Comparison of ENCODE assay signal across 9 cellular contexts in genomic region chr17:39151680-39152058, GRCh38. TPM values are rescaled to one million over a fixed set of nuclear protein-coding genes. Genes with fewer than 3 reads are reported as not detected.
DNase-seq lines count a peak whose midpoint lies in the region; ATAC-seq, FAIRE-seq and TF ChIP-seq lines count a peak whose summit lies in the region.
"Had no signal": no experiment of that assay in that cellular context is flagged by ENCODE, and none has a peak within 500 bp of the region (broad histone marks: within the 10 kb centered on the region; RNA-seq: fewer than 3 reads in every experiment).

No MANE protein-coding gene starts in this region.

- no peak overlapping the region for H3K18ac ChIP-seq in IMR-90 (ENCODE audit: low read depth, low read length)

- no peak for TF ChIP-seq CTCF in AG04449 (IDR thresholded peaks at IDR 0.05; ENCODE audit: insufficient read depth, low read length, missing control alignments)
- no peak for TF ChIP-seq CTCF in IMR-90 (conservative IDR thresholded peaks at IDR 0.05; ENCODE audit: low read depth, low read length)
- TF ChIP-seq CTCF in nephron (IDR thresholded peaks at IDR 0.05; ENCODE audit: unreplicated experiment in 3 of 3), result no peak

- peaks cover 34% of the 10 kb centered on the region for H3K4me1 Mint-ChIP-seq in dendritic cell treated with granulocyte-macrophage colony-stimulating factor and Interleukin-4, amounts not matched to agents 40 ng/mL and 50 ng/mL, for 4 days (ENCODE audit: low read depth)
- peaks cover 15% of the 10 kb centered on the region for H3K4me1 Mint-ChIP-seq in nephron

- peaks cover 49% of the 10 kb centered on the region for H3K27me3 Mint-ChIP-seq in dendritic cell treated with granulocyte-macrophage colony-stimulating factor and Interleukin-4, amounts not matched to agents 40 ng/mL and 50 ng/mL, for 4 days
- H3K27me3 Mint-ChIP-seq in nephron (ENCODE audit: low read depth), result peaks cover 52% of the 10 kb centered on the region

- H4K20me1 ChIP-seq in IMR-90 (ENCODE audit: insufficient read depth, low read length), result peaks cover 4% of the 10 kb centered on the region; the same call in 1 of the 2 replicates

- POLR2A ChIA-PET in AG04449 (lab: Yijun Ruan, JAX) (no interaction called here), IMR-90 (lab: Charles Lee; ENCODE audit: unreplicated experiment) (no interaction called here)

- peak overlapping the region; percentile 63 for H2AFZ ChIP-seq in IMR-90 (replicated peaks; ENCODE audit: low read length, poor library complexity)

- CTCF ChIA-PET in AG04449 (lab: Yijun Ruan, JAX), result interaction anchor here (0.6 to 8.4 kb wide), 21 partner anchors 11 to 708 kb away, joined by 3 to 382 read pairs (median 5); partner anchors contain the start of gene ARL5C
- CTCF ChIA-PET in IMR-90 (lab: Yijun Ruan, JAX), result interaction anchor here (1.4 kb wide), 1 partner anchor 169 kb away, joined by 7 read pairs; no protein-coding TSS in a partner anchor

- dilution Hi-C loops in IMR-90 (cut with HindIII; ENCODE audit: low sequenced_read_pairs, unreplicated experiment), result no loop called here

- in situ Hi-C loops in IMR-90 (cut with MboI; ENCODE audit: low sequenced_read_pairs), result loop anchor here (5.0 kb wide), 1 partner anchor 169 kb away; no protein-coding TSS in a partner anchor

- no peak for TF ChIP-seq POLR2A in IMR-90 (IDR thresholded peaks at IDR 0.05; ENCODE audit: low read depth, low read length)
- TF ChIP-seq POLR2A in GM12891 (IDR thresholded peaks at IDR 0.05; ENCODE audit: low read depth, low read length), result no peak

- H2BK15ac ChIP-seq in IMR-90 (ENCODE audit: low read depth, low read length), result no peak overlapping the region

- H2BK120ac ChIP-seq in IMR-90 (ENCODE audit: low read depth, low read length), result no peak overlapping the region

- H3K56ac ChIP-seq in IMR-90 (ENCODE audit: extremely low read depth, insufficient read depth, low read length), result no peak overlapping the region

- H2BK20ac ChIP-seq in IMR-90 (ENCODE audit: low read depth, low read length), result no peak overlapping the region

- H3K4me3 ChIP-seq in AG04449 (ENCODE audit: low read depth, low read length), result peak overlapping the region; percentile 44
- H3K4me3 ChIP-seq in IMR-90 (ENCODE audit: insufficient read depth, low read depth, low read length), result no peak overlapping the region

- DNase-seq in AG04449 (ENCODE audit: low read depth, low spot score) (no peak), IMR-90 (no peak), amygdala (lab: John Stamatoyannopoulos, UW) (no peak), GM12891 (ENCODE audit: insufficient read length, low spot score) (no peak), HuH-7 (ENCODE audit: low spot score) (no peak), germinal center (ENCODE audit: low spot score) (no peak)

- H3K4me2 ChIP-seq in IMR-90 (ENCODE audit: low read depth, low read length), result peak overlapping the region; percentile 53; the same call in 1 of the 2 replicates

- no peak for ATAC-seq in IMR-90 (ENCODE audit: low read depth)

- no peak for TF ChIP-seq RAD21 in IMR-90 (IDR thresholded peaks at IDR 0.05; ENCODE audit: low read length)

- H3K9ac ChIP-seq in IMR-90 (ENCODE audit: low read depth, low read length), result no peak overlapping the region

- H3K36me3 ChIP-seq in IMR-90 (ENCODE audit: control insufficient read depth, insufficient read depth, low read length), result no peaks in the 10 kb centered on the region
- H3K36me3 ChIP-seq: neutrophil had no signal

- H3K27ac ChIP-seq in IMR-90 (ENCODE audit: insufficient read depth, low read length), result no peak overlapping the region
- H3K27ac ChIP-seq: neutrophil had no signal

- no TSS peak for BruUV-seq in IMR-90 (replicated peaks; lab: Mats Ljungman, UMichigan)

- H3K9me3 ChIP-seq in IMR-90 (ENCODE audit: control insufficient read depth, insufficient read depth, low read length), result no peaks in the 10 kb centered on the region
- H3K9me3 ChIP-seq: neutrophil had no signal

- no peak overlapping the region for H2AK5ac ChIP-seq in IMR-90 (ENCODE audit: low read depth, low read length)

- H4K91ac ChIP-seq in IMR-90 (ENCODE audit: insufficient read depth, low read depth, low read length), result no peak overlapping the region

- FAIRE-seq in GM12891 (lab: Jason Lieb, UNC), result no peak

- no peaks in the 10 kb centered on the region for H3K9me3 Mint-ChIP-seq in dendritic cell treated with granulocyte-macrophage colony-stimulating factor and Interleukin-4, amounts not matched to agents 40 ng/mL and 50 ng/mL, for 4 days
- H3K9me3 Mint-ChIP-seq in nephron, result no peaks in the 10 kb centered on the region

- peaks cover 20% of the 10 kb centered on the region for H3K27me3 ChIP-seq in IMR-90 (ENCODE audit: control insufficient read depth, insufficient read depth, low read length)

- intact Hi-C loops in IMR-90 (cut with micrococcal nuclease), result loop anchor here (2.0 kb wide), 1 partner anchor 235 kb away; no protein-coding TSS in a partner anchor
- intact Hi-C loops in dendritic cell treated with granulocyte-macrophage colony-stimulating factor and Interleukin-4, amounts not matched to agents 40 ng/mL and 50 ng/mL, for 4 days (cut with micrococcal nuclease), result loop anchor here (2.0 kb wide), 1 partner anchor 169 kb away; no protein-coding TSS in a partner anchor

- H3K14ac ChIP-seq in IMR-90 (replicated peaks; ENCODE audit: low read depth, low read length), result no peak overlapping the region

- no peak overlapping the region for H3K27ac Mint-ChIP-seq in dendritic cell treated with granulocyte-macrophage colony-stimulating factor and Interleukin-4, amounts not matched to agents 40 ng/mL and 50 ng/mL, for 4 days
- peak overlapping the region in 2 of 3 experiments; percentile 44 to 81 for H3K27ac Mint-ChIP-seq in nephron

- H4K5ac ChIP-seq in IMR-90 (ENCODE audit: low read depth, low read length), result no peak overlapping the region

- no peak overlapping the region for H3K23ac ChIP-seq in IMR-90 (ENCODE audit: low read depth, low read length)

- no peak overlapping the region for H3K4ac ChIP-seq in IMR-90 (ENCODE audit: low read depth, low read length)

- H3K36me3 Mint-ChIP-seq in dendritic cell treated with granulocyte-macrophage colony-stimulating factor and Interleukin-4, amounts not matched to agents 40 ng/mL and 50 ng/mL, for 4 days (ENCODE audit: low read depth), result peaks cover 8% of the 10 kb centered on the region
- H3K36me3 Mint-ChIP-seq in nephron (ENCODE audit: low read depth), result no peaks in the 10 kb centered on the region

- 0% methylated on average over 2 of the region's 26 CpGs; no CpG with 5 or more reads in 1 of the 2 experiments for WGBS in IMR-90 (ENCODE audit: extremely low coverage in 2 of 2, insufficient read length in 1 of 2), 2 experiments

- peaks cover 1% of the 10 kb centered on the region for H3K4me1 ChIP-seq in IMR-90 (ENCODE audit: control insufficient read depth, insufficient read depth, low read length)

- H4K8ac ChIP-seq in IMR-90 (ENCODE audit: low read depth in 2 of 2, low read length in 2 of 2), result no peak overlapping the region

- H3K4me3 Mint-ChIP-seq in dendritic cell treated with granulocyte-macrophage colony-stimulating factor and Interleukin-4, amounts not matched to agents 40 ng/mL and 50 ng/mL, for 4 days, result peak overlapping the region; percentile 74
- peak overlapping the region; percentile 98 to 99 (median 98) for H3K4me3 Mint-ChIP-seq in nephron

- no peaks in the 10 kb centered on the region for H3K79me1 ChIP-seq in IMR-90 (ENCODE audit: low read depth in 1 of 2, low read length in 2 of 2)

- no peak overlapping the region for H2BK5ac ChIP-seq in IMR-90 (ENCODE audit: low read depth, low read length, poor library complexity, severe bottlenecking)

- no peaks in the 10 kb centered on the region for H3K9me1 ChIP-seq in IMR-90 (ENCODE audit: insufficient read depth, low read length)

- H2AK9ac ChIP-seq in IMR-90 (replicated peaks; ENCODE audit: low read depth, low read length, poor library complexity), result no peak overlapping the region

TF ChIP-seq in IMR-90, 13 proteins besides CTCF, POLR2A, EP300 and RAD21 (continues in another document):
- TF ChIP-seq MAFK (IDR thresholded peaks at IDR 0.05; ENCODE audit: low read depth, low read length), result no peak

TF ChIP-seq in GM12891, 5 proteins besides CTCF, POLR2A, EP300 and RAD21:
- TF ChIP-seq PAX5 (IDR thresholded peaks at IDR 0.05; ENCODE audit: insufficient read depth, low read length, severe bottlenecking) (no peak), SPI1 (IDR thresholded peaks at IDR 0.05; ENCODE audit: low read depth, low read length) (no peak), POU2F2 (IDR thresholded peaks at IDR 0.05; ENCODE audit: low read depth, low read length) (no peak), POLR2AphosphoS5 (IDR thresholded peaks at IDR 0.05; ENCODE audit: low read depth, low read length) (no peak), TAF1 (IDR thresholded peaks at IDR 0.05; ENCODE audit: low read depth, low read length) (no peak)

RNA-seq across cellular contexts. Expression of gene PLXDC1, which starts 0.2 kb away (rescaled TPM):
- under 0.01 and 0.28 TPM in 2 replicates for total RNA-seq in IMR-90 (2012; rRNA removed)
- 0.37 and 0.50 TPM in 2 replicates for polyA plus RNA-seq in IMR-90 (2012; rRNA removed)
- polyA plus RNA-seq in IMR-90 (2012; cell fraction: cytosol; rRNA removed), result 0.18 and 0.63 TPM in 2 replicates
- 5.8 and 8.4 TPM in 2 replicates for polyA plus RNA-seq in IMR-90 (2012; cell fraction: nucleus; rRNA removed; ENCODE audit: low replicate concordance)
- 0.06 TPM for polyA plus RNA-seq in GM12891 (2012; ENCODE audit: low read depth, missing spikeins)

RNA-seq across cellular contexts. Expression of gene ARL5C, which starts 14.3 kb away (rescaled TPM):
- total RNA-seq in IMR-90 (2012; rRNA removed), result not detected in 2 replicates
- polyA plus RNA-seq in IMR-90 (2012; rRNA removed), result not detected in 2 replicates
- polyA plus RNA-seq in IMR-90 (2012; cell fraction: cytosol; rRNA removed), result not detected in 2 replicates
- not detected in 2 replicates for polyA plus RNA-seq in IMR-90 (2012; cell fraction: nucleus; rRNA removed; ENCODE audit: low replicate concordance)
- not detected for polyA plus RNA-seq in GM12891 (2012; ENCODE audit: low read depth, missing spikeins)

RNA-seq across cellular contexts. Expression of gene CACNB1, which starts 45.8 kb away (rescaled TPM):
- 2.5 TPM in 2 replicates for total RNA-seq in IMR-90 (2012; rRNA removed)
- 7.3 and 8.6 TPM in 2 replicates for polyA plus RNA-seq in IMR-90 (2012; rRNA removed)
- polyA plus RNA-seq in IMR-90 (2012; cell fraction: cytosol; rRNA removed), result 4.2 and 4.6 TPM in 2 replicates
- 46.8 and 65.5 TPM in 2 replicates for polyA plus RNA-seq in IMR-90 (2012; cell fraction: nucleus; rRNA removed; ENCODE audit: low replicate concordance)
- polyA plus RNA-seq in GM12891 (2012; ENCODE audit: low read depth, missing spikeins), result 2.3 TPM

RNA-seq across cellular contexts. Expression of gene RPL19, which starts 48.4 kb away (rescaled TPM):
- 2,298 and 2,466 TPM in 2 replicates for total RNA-seq in IMR-90 (2012; rRNA removed)
- polyA plus RNA-seq in IMR-90 (2012; rRNA removed), result 2,030 and 2,101 TPM in 2 replicates
- 3,418 and 5,498 TPM in 2 replicates for polyA plus RNA-seq in IMR-90 (2012; cell fraction: cytosol; rRNA removed)
- polyA plus RNA-seq in IMR-90 (2012; cell fraction: nucleus; rRNA removed; ENCODE audit: low replicate concordance), result 579 and 1,052 TPM in 2 replicates
- 3,934 TPM for polyA plus RNA-seq in GM12891 (2012; ENCODE audit: low read depth, missing spikeins)
